In genomic region chr1:67815303-67816095, GRCh38 we compare ENCODE assay signal across 18 cellular contexts. TPM values are rescaled to one million over a fixed set of nuclear protein-coding genes. Genes with fewer than 3 reads are reported as not detected.
DNase-seq lines count a peak whose midpoint lies in the region; ATAC-seq and TF ChIP-seq lines count a peak whose summit lies in the region.
"Had no signal": no experiment of that assay in that cellular context is flagged by ENCODE, and none has a peak within 500 bp of the region (broad histone marks: within the 10 kb centered on the region; RNA-seq: fewer than 3 reads in every experiment).

No MANE protein-coding gene starts in this region.

- H3K36me3 ChIP-seq in stomach smooth muscle (ENCODE audit: control insufficient read depth in 2 of 2, insufficient read depth in 2 of 2, low read length in 2 of 2): no peaks in the 10 kb centered on the region
- H3K36me3 ChIP-seq: pancreas had no signal

- H3K27ac ChIP-seq in stomach smooth muscle (ENCODE audit: low read length): peak overlapping the region; percentile 33
- H3K27ac ChIP-seq: HL-60 had no signal

- no peak overlapping the region for H3K4me3 Mint-ChIP-seq in chondrocyte (ENCODE audit: unreplicated experiment)
- H3K4me3 Mint-ChIP-seq in activated CD4-positive, alpha-beta T cell treated with anti-CD3 and anti-CD28 coated beads, Interleukin-2, amount 10 ng/mL, durations not matched to agents 7 days and 5 days: no peak overlapping the region
- no peak overlapping the region for H3K4me3 Mint-ChIP-seq in stimulated activated naive CD8-positive, alpha-beta T cell treated with anti-CD3 and anti-CD28 coated beads, Interleukin-15, amount 100 ng/mL, for 72 hours
- H3K4me3 Mint-ChIP-seq: activated CD8-positive, alpha-beta memory T cell treated with anti-CD3 and anti-CD28 coated beads, Interleukin-2, amount 10 ng/mL, durations not matched to agents 7 days and 5 days; brain had no signal

- no peak overlapping the region for H3K9ac ChIP-seq in stomach smooth muscle (ENCODE audit: low read length in 2 of 2)

- H3K4me1 ChIP-seq in stomach smooth muscle (ENCODE audit: control insufficient read depth, insufficient read depth, low read length): peaks cover 10% of the 10 kb centered on the region
- H3K4me1 ChIP-seq: Caco-2 had no signal

- H3K27ac Mint-ChIP-seq in chondrocyte (ENCODE audit: unreplicated experiment): peak overlapping the region; percentile 53
- H3K27ac Mint-ChIP-seq in activated CD4-positive, alpha-beta T cell treated with anti-CD3 and anti-CD28 coated beads, Interleukin-2, amount 10 ng/mL, durations not matched to agents 7 days and 5 days: no peak overlapping the region
- H3K27ac Mint-ChIP-seq in stimulated activated naive CD8-positive, alpha-beta T cell treated with anti-CD3 and anti-CD28 coated beads, Interleukin-15, amount 100 ng/mL, for 72 hours: no peak overlapping the region
- H3K27ac Mint-ChIP-seq: activated CD8-positive, alpha-beta memory T cell treated with anti-CD3 and anti-CD28 coated beads, Interleukin-2, amount 10 ng/mL, durations not matched to agents 7 days and 5 days had no signal

- H3K27me3 ChIP-seq in stomach smooth muscle (ENCODE audit: control insufficient read depth in 1 of 2, insufficient read depth in 2 of 2, low read length in 2 of 2): no peaks in the 10 kb centered on the region
- H3K27me3 ChIP-seq: pancreas had no signal

- no peak overlapping the region for H3K4me3 ChIP-seq in stomach smooth muscle (ENCODE audit: low read length in 2 of 2)
- H3K4me3 ChIP-seq: pancreas had no signal

- H3K36me3 Mint-ChIP-seq in chondrocyte (ENCODE audit: low read depth): no peaks in the 10 kb centered on the region
- no peaks in the 10 kb centered on the region for H3K36me3 Mint-ChIP-seq in activated CD4-positive, alpha-beta T cell treated with anti-CD3 and anti-CD28 coated beads, Interleukin-2, amount 10 ng/mL, durations not matched to agents 7 days and 5 days (ENCODE audit: low read depth)
- H3K36me3 Mint-ChIP-seq: activated CD8-positive, alpha-beta memory T cell treated with anti-CD3 and anti-CD28 coated beads, Interleukin-2, amount 10 ng/mL, durations not matched to agents 7 days and 5 days had no signal

- CTCF ChIA-PET in activated CD4-positive, alpha-beta T cell treated with anti-CD3 and anti-CD28 coated beads, Interleukin-2, amount 10 ng/mL, durations not matched to agents 7 days and 5 days (lab: Charles Lee): no interaction called here

- H3K9me3 ChIP-seq in stomach smooth muscle (ENCODE audit: control insufficient read depth in 2 of 2, low read length in 2 of 2): no peaks in the 10 kb centered on the region
- H3K9me3 ChIP-seq: Caco-2, pancreas had no signal

- no peaks in the 10 kb centered on the region for H3K9me3 Mint-ChIP-seq in chondrocyte (ENCODE audit: low read depth)
- no peaks in the 10 kb centered on the region for H3K9me3 Mint-ChIP-seq in activated CD4-positive, alpha-beta T cell treated with anti-CD3 and anti-CD28 coated beads, Interleukin-2, amount 10 ng/mL, durations not matched to agents 7 days and 5 days
- H3K9me3 Mint-ChIP-seq in stimulated activated naive CD8-positive, alpha-beta T cell treated with anti-CD3 and anti-CD28 coated beads, Interleukin-15, amount 100 ng/mL, for 72 hours: no peaks in the 10 kb centered on the region

- peaks cover 70% of the 10 kb centered on the region for H3K4me1 Mint-ChIP-seq in chondrocyte (ENCODE audit: low read depth)
- no peaks in the 10 kb centered on the region for H3K4me1 Mint-ChIP-seq in activated CD4-positive, alpha-beta T cell treated with anti-CD3 and anti-CD28 coated beads, Interleukin-2, amount 10 ng/mL, durations not matched to agents 7 days and 5 days
- no peaks in the 10 kb centered on the region for H3K4me1 Mint-ChIP-seq in stimulated activated naive CD8-positive, alpha-beta T cell treated with anti-CD3 and anti-CD28 coated beads, Interleukin-15, amount 100 ng/mL, for 72 hours
- H3K4me1 Mint-ChIP-seq: activated CD8-positive, alpha-beta memory T cell treated with anti-CD3 and anti-CD28 coated beads, Interleukin-2, amount 10 ng/mL, durations not matched to agents 7 days and 5 days had no signal

- POLR2A ChIA-PET in activated CD4-positive, alpha-beta T cell treated with anti-CD3 and anti-CD28 coated beads, Interleukin-2, amount 10 ng/mL, durations not matched to agents 7 days and 5 days (lab: Charles Lee): no interaction called here

- H3K27me3 Mint-ChIP-seq in chondrocyte (ENCODE audit: low read depth): no peaks in the 10 kb centered on the region
- peaks cover 6% of the 10 kb centered on the region for H3K27me3 Mint-ChIP-seq in activated CD4-positive, alpha-beta T cell treated with anti-CD3 and anti-CD28 coated beads, Interleukin-2, amount 10 ng/mL, durations not matched to agents 7 days and 5 days
- H3K27me3 Mint-ChIP-seq in stimulated activated naive CD8-positive, alpha-beta T cell treated with anti-CD3 and anti-CD28 coated beads, Interleukin-15, amount 100 ng/mL, for 72 hours: peaks cover 13% of the 10 kb centered on the region

- DNase-seq in LoVo (ENCODE audit: low spot score): peak; percentile 81
- no peak for DNase-seq in chondrocyte (ENCODE audit: low spot score)
- peak; percentile 61 for DNase-seq in kidney tubule cell (ENCODE audit: low spot score)
- DNase-seq in activated CD4-positive, alpha-beta T cell treated with anti-CD3 and anti-CD28 coated beads, Interleukin-2, amount 10 ng/mL, durations not matched to agents 7 days and 5 days: no peak
- no peak for DNase-seq in stimulated activated naive CD8-positive, alpha-beta T cell treated with anti-CD3 and anti-CD28 coated beads, Interleukin-15, amount 100 ng/mL, for 72 hours
- DNase-seq in NCI-H1092 (lab: John Stamatoyannopoulos, UW): no peak
- DNase-seq: activated CD8-positive, alpha-beta memory T cell treated with anti-CD3 and anti-CD28 coated beads, Interleukin-2, amount 10 ng/mL, durations not matched to agents 7 days and 5 days; activated naive CD4-positive, alpha-beta T cell treated with Interleukin-2 at 50 U/mL for 16 hours; Caco-2; foreskin melanocyte; NCI-H146; NCI-H446; pancreas; SW 1271 had no signal

- no peak for TF ChIP-seq CTCF in chondrocyte (IDR thresholded peaks at IDR 0.05)

- no peak for ATAC-seq in stimulated activated naive CD8-positive, alpha-beta T cell treated with anti-CD3 and anti-CD28 coated beads, Interleukin-15, amount 100 ng/mL, for 72 hours
- no peak for ATAC-seq in GM19023 (IDR thresholded peaks at IDR 0.05; ENCODE audit: unreplicated experiment)
- ATAC-seq: activated CD8-positive, alpha-beta memory T cell treated with anti-CD3 and anti-CD28 coated beads, Interleukin-2, amount 10 ng/mL, durations not matched to agents 7 days and 5 days had no signal

RNA-seq across cellular contexts. Expression of gene GNG12, which starts 17.8 kb away (rescaled TPM):
- total RNA-seq in chondrocyte: 78.2 to 93.0 TPM (median 91.5 TPM) in 3 replicates
- under 1 TPM in 1 of 2 experiments, not detected in 1; 0.04 TPM for total RNA-seq in activated CD4-positive, alpha-beta T cell treated with anti-CD3 and anti-CD28 coated beads, Interleukin-2, amount 10 ng/mL, durations not matched to agents 7 days and 5 days

Comparison
In these comparisons a context has a peak if more than half of its experiments do, and no peak if none do; other contexts are left out.
1. DNase-seq: peak in LoVo (single experiment) and kidney tubule cell (single experiment); none in chondrocyte (single experiment), activated CD4-positive, alpha-beta T cell treated with anti-CD3 and anti-CD28 coated beads, Interleukin-2, amount 10 ng/mL, durations not matched to agents 7 days and 5 days (single experiment), stimulated activated naive CD8-positive, alpha-beta T cell treated with anti-CD3 and anti-CD28 coated beads, Interleukin-15, amount 100 ng/mL, for 72 hours (0 of 2) and NCI-H1092 (single experiment).
2. RNA of gene GNG12, which starts 17.8 kb away (total RNA-seq): 78.2 to 93.0 TPM in chondrocyte; 0.04 TPM in activated CD4-positive, alpha-beta T cell treated with anti-CD3 and anti-CD28 coated beads, Interleukin-2, amount 10 ng/mL, durations not matched to agents 7 days and 5 days; every median in the first group is over 10 times any median in the second.